Comparison of ENCODE assay signal across 11 cellular contexts in the genomic region with DNA sequence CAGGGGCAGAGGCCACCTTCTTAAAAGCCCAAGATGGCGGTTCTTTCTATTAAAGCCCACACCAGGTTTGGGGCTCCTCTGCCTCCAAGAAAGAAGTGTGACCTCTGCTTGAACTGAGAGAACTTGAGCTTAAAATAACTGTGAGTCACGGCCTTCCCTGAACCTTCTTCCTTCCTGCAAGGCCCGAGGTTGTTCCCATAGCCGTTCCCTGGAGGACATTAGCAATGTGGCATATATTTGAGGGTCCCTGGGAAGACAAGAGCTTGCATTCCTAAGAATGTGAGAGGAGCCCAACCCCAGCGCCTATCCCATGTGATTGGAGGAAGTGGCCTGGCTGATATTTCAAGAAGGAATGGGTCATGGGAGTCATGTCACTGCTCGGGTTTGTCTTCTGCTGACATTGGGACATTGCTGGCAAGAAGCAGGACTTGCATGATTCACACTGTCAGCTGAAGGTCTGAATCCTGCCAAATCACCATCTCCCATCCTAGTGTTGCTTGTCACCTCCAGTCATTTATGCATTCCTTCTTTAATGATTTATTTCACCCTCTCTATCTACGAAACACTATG.
DNase-seq lines count a peak whose midpoint lies in the region; ATAC-seq and TF ChIP-seq lines count a peak whose summit lies in the region.
"Had no signal": no experiment of that assay in that cellular context is flagged by ENCODE, and none has a peak within 500 bp of the region (broad histone marks: within the 10 kb centered on the region; RNA-seq: fewer than 3 reads in every experiment).

No MANE protein-coding gene starts in this region.

- no peak overlapping the region for H3K4me3 ChIP-seq in GM23248
- no peak overlapping the region for H3K4me3 ChIP-seq in retinal pigment epithelial cell (ENCODE audit: low read length)

- H3K9me3 ChIP-seq in GM23248 (ENCODE audit: low read depth) = no peaks in the 10 kb centered on the region

- H3F3A ChIP-seq in GM23248 (ENCODE audit: insufficient read depth) = peaks cover 21% of the 10 kb centered on the region

- intact Hi-C loops in cardiac septum (cut with DNase I) = loop anchor here (5.0 kb wide), 2 partner anchors 38 to 52 kb away; no protein-coding TSS in a partner anchor

- no peaks in the 10 kb centered on the region; the same call in 1 of the 2 replicates for H3K9me2 ChIP-seq in GM23248 (ENCODE audit: insufficient read depth)

- H3K4me2 ChIP-seq in GM23248 (ENCODE audit: unreplicated experiment) = peak overlapping the region; percentile 31

- WGBS in GM23248 (ENCODE audit: low coverage in 1 of 2, low lambda C conversion rate in 2 of 2, missing lambda C conversion rate in 2 of 2), 2 experiments = 15% methylated on average over 7 of the region's 7 CpGs

- peak overlapping the region; percentile 52 for H2AFZ ChIP-seq in GM23248

- DNase-seq in GM23248 = peak; percentile 88
- peak; percentile 26 for DNase-seq in T1000 (lab: John Stamatoyannopoulos, UW)
- peak; percentile 76 for DNase-seq in cardiac septum (ENCODE audit: low spot score)
- peak; percentile 24 for DNase-seq in retinal pigment epithelial cell (ENCODE audit: low read depth)
- DNase-seq in iPS-NIHi7 (ENCODE audit: extremely low spot score) = no peak
- DNase-seq: activated effector memory CD4-positive, alpha-beta T cell treated with anti-CD3 and anti-CD28 coated beads, Interleukin-2, amount 50 U/mL, for 16 hours; retina; substantia nigra had no signal

- H3K36me3 ChIP-seq in GM23248 (ENCODE audit: low read depth) = no peaks in the 10 kb centered on the region

- no peak for TF ChIP-seq CTCF in retinal pigment epithelial cell (conservative IDR thresholded peaks at IDR 0.05; ENCODE audit: low read depth, low read length)

- H4K20me1 ChIP-seq in GM23248 (ENCODE audit: insufficient read depth) = no peaks in the 10 kb centered on the region

- H3K79me2 ChIP-seq in GM23248 (ENCODE audit: insufficient read depth) = no peaks in the 10 kb centered on the region

- 0 out of 2 replicates have a peak overlapping the region, but pooled peaks have one; percentile 21 for H3K9ac ChIP-seq in GM23248

- ATAC-seq in HG03135 (IDR thresholded peaks at IDR 0.05; ENCODE audit: unreplicated experiment) (no peak), HG03159 (IDR thresholded peaks at IDR 0.05; ENCODE audit: unreplicated experiment) (no peak), GM18498 (IDR thresholded peaks at IDR 0.05; ENCODE audit: unreplicated experiment) (no peak)

- H3K27me3 ChIP-seq in GM23248 (replicated peaks; ENCODE audit: insufficient read depth) = no peaks in the 10 kb centered on the region

- in situ Hi-C loops in GM23248 (cut with MboI) = no loop called here

- H3K27ac ChIP-seq in GM23248 = peak overlapping the region; percentile 70

- peaks cover 25% of the 10 kb centered on the region for H3K4me1 ChIP-seq in GM23248 (ENCODE audit: insufficient read depth)
